Comparison of ENCODE assay signal across 23 cellular contexts in genomic region chr3:135806342-135806741, GRCh38.
A peak's percentile ranks its signal among the peaks of the same experiment; 100 is the strongest.
DNase-seq lines count a peak whose midpoint lies in the region.
"Had no signal": no experiment of that assay in that cellular context is flagged by ENCODE, and none has a peak within 500 bp of the region (broad histone marks: within the 10 kb centered on the region; RNA-seq: fewer than 3 reads in every experiment).

No MANE protein-coding gene starts in this region.

- no peaks in the 10 kb centered on the region for H3K9me3 Mint-ChIP-seq in activated CD4-positive, alpha-beta T cell treated with anti-CD3 and anti-CD28 coated beads, Interleukin-2, amount 10 ng/mL, durations not matched to agents 7 days and 5 days
- H3K9me3 Mint-ChIP-seq: activated naive CD8-positive, alpha-beta T cell treated with anti-CD3 and anti-CD28 coated beads, Interleukin-2, amount 50 U/mL, for 24 hours; H9; neural crest cell had no signal

- H3K4me3 Mint-ChIP-seq in activated CD4-positive, alpha-beta T cell treated with anti-CD3 and anti-CD28 coated beads, Interleukin-2, amount 10 ng/mL, durations not matched to agents 7 days and 5 days, result no peak overlapping the region
- H3K4me3 Mint-ChIP-seq: activated naive CD8-positive, alpha-beta T cell treated with anti-CD3 and anti-CD28 coated beads, Interleukin-2, amount 50 U/mL, for 24 hours; H9; neural crest cell had no signal

- no peaks in the 10 kb centered on the region for H3K4me1 Mint-ChIP-seq in activated CD4-positive, alpha-beta T cell treated with anti-CD3 and anti-CD28 coated beads, Interleukin-2, amount 10 ng/mL, durations not matched to agents 7 days and 5 days
- H3K4me1 Mint-ChIP-seq: activated naive CD8-positive, alpha-beta T cell treated with anti-CD3 and anti-CD28 coated beads, Interleukin-2, amount 50 U/mL, for 24 hours had no signal

- H3K36me3 Mint-ChIP-seq in activated CD4-positive, alpha-beta T cell treated with anti-CD3 and anti-CD28 coated beads, Interleukin-2, amount 10 ng/mL, durations not matched to agents 7 days and 5 days (ENCODE audit: low read depth), result no peaks in the 10 kb centered on the region

- POLR2A ChIA-PET in activated CD4-positive, alpha-beta T cell treated with anti-CD3 and anti-CD28 coated beads, Interleukin-2, amount 10 ng/mL, durations not matched to agents 7 days and 5 days (lab: Charles Lee), result no interaction called here

- no peak overlapping the region for H3K27ac Mint-ChIP-seq in activated CD4-positive, alpha-beta T cell treated with anti-CD3 and anti-CD28 coated beads, Interleukin-2, amount 10 ng/mL, durations not matched to agents 7 days and 5 days
- H3K27ac Mint-ChIP-seq: activated naive CD8-positive, alpha-beta T cell treated with anti-CD3 and anti-CD28 coated beads, Interleukin-2, amount 50 U/mL, for 24 hours; H9 had no signal

- CTCF ChIA-PET in activated CD4-positive, alpha-beta T cell treated with anti-CD3 and anti-CD28 coated beads, Interleukin-2, amount 10 ng/mL, durations not matched to agents 7 days and 5 days (lab: Charles Lee), result interaction anchor here (0.6 kb wide), 1 partner anchor 468 kb away, joined by 4 read pairs; no protein-coding TSS in a partner anchor

- DNase-seq in ELF-1 (ENCODE audit: low read depth, low spot score), result peak; percentile 32
- peak; percentile 53 for DNase-seq in NCI-H2227 (lab: John Stamatoyannopoulos, UW; ENCODE audit: unreplicated experiment)
- peak in 39 of 42 donors; percentile 15 to 85 (median 56) for DNase-seq in head of caudate nucleus
- DNase-seq in posterior cingulate gyrus, result peak in 7 of 10 donors; percentile 44 to 91 (median 67)
- no peak for DNase-seq in activated CD4-positive, alpha-beta T cell treated with anti-CD3 and anti-CD28 coated beads, Interleukin-2, amount 10 ng/mL, durations not matched to agents 7 days and 5 days
- no peak for DNase-seq in activated effector memory CD4-positive, alpha-beta T cell treated with Interleukin-2 at 50 U/mL for 16 hours
- DNase-seq in iPS-NIHi7 (ENCODE audit: extremely low spot score), result no peak
- DNase-seq in NCI-H2196 treated with DMSO at 0.1 percent for 48 hours (lab: John Stamatoyannopoulos, UW; ENCODE audit: unreplicated experiment), result no peak
- DNase-seq: activated CD4-positive, alpha-beta T cell treated with anti-CD3 and anti-CD28 coated beads for 4 hours; activated CD8-positive, alpha-beta memory T cell treated with anti-CD3 and anti-CD28 coated beads for 24 hours; activated gamma-delta T cell; activated naive CD8-positive, alpha-beta T cell treated with anti-CD3 and anti-CD28 coated beads, Interleukin-2, amount 50 U/mL, for 24 hours; brain microvascular endothelial cell; effector CD8-positive, alpha-beta T cell; erythroblast; H9; kidney glomerular epithelial cell; NCI-H146; NCI-H526 treated with DMSO at 0.1 percent for 48 hours; SIG-M5; stimulated activated CD4-positive, alpha-beta T cell treated with anti-CD3 and anti-CD28 coated beads, Interleukin-1b, Interleukin-23, amount 100 ng/mL, for 48 hours; trophoblast cell had no signal

- no peaks in the 10 kb centered on the region for H3K27me3 Mint-ChIP-seq in activated CD4-positive, alpha-beta T cell treated with anti-CD3 and anti-CD28 coated beads, Interleukin-2, amount 10 ng/mL, durations not matched to agents 7 days and 5 days
- H3K27me3 Mint-ChIP-seq: activated naive CD8-positive, alpha-beta T cell treated with anti-CD3 and anti-CD28 coated beads, Interleukin-2, amount 50 U/mL, for 24 hours had no signal

- intact Hi-C loops in head of caudate nucleus (cut with DNase I), result no loop called here
- intact Hi-C loops in posterior cingulate gyrus (cut with DNase I), result no loop called here

Comparison
In these comparisons a context has a peak if more than half of its experiments do, and no peak if none do; other contexts are left out.
1. DNase-seq: peak in ELF-1 (single experiment), NCI-H2227 (single experiment), head of caudate nucleus (39 of 42) and posterior cingulate gyrus (7 of 10); none in activated CD4-positive, alpha-beta T cell treated with anti-CD3 and anti-CD28 coated beads, Interleukin-2, amount 10 ng/mL, durations not matched to agents 7 days and 5 days (single experiment), activated effector memory CD4-positive, alpha-beta T cell treated with Interleukin-2 at 50 U/mL for 16 hours (single experiment), iPS-NIHi7 (single experiment) and NCI-H2196 treated with DMSO at 0.1 percent for 48 hours (single experiment).